In the genomic region with DNA sequence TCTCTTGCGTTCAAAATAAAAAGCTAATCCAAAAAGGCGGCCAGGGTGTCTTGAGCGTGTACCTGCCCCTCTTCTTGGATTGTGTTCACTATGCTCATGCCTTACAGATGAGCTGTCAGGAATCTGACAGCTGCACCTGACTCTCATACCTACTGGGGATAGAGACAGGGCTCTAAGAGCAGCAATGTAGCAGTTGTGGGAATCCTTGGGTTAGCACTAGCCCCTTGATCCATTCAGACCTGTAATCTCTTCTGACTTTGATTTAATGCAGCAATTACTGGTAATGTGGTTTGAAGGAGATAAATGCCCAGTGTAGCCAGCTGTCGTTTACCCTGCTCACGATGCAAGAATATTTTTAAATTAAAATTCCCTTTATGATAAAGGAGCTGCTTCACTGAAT, we compare ENCODE assay signal across 23 cellular contexts.
A peak's percentile ranks its signal among the peaks of the same experiment; 100 is the strongest.
DNase-seq lines count a peak whose midpoint lies in the region; ATAC-seq and TF ChIP-seq lines count a peak whose summit lies in the region.
"Had no signal": no experiment of that assay in that cellular context is flagged by ENCODE, and none has a peak within 500 bp of the region (broad histone marks: within the 10 kb centered on the region; RNA-seq: fewer than 3 reads in every experiment).

No MANE protein-coding gene starts in this region.

- intact Hi-C loops in lower lobe of right lung (cut with DNase I), result no loop called here
- intact Hi-C loops in colonic mucosa (cut with DNase I), result no loop called here

- ATAC-seq in lower lobe of right lung, result no peak
- ATAC-seq: activated T-helper 17 cell treated with anti-CD3 and anti-CD28 coated beads, Interleukin-2, amount 50 U/mL, for 72 hours; gastroesophageal sphincter had no signal

- H3K9ac ChIP-seq in colonic mucosa (ENCODE audit: low read depth in 2 of 2, low read length in 2 of 2), result no peak overlapping the region

- H3K4me3 ChIP-seq in BE2C (ENCODE audit: low read depth, low read length), result no peak overlapping the region
- no peak overlapping the region for H3K4me3 ChIP-seq in lower lobe of right lung
- no peak overlapping the region for H3K4me3 ChIP-seq in colonic mucosa
- H3K4me3 ChIP-seq: gastroesophageal sphincter, Peyer's patch, testis had no signal

- H3K36me3 ChIP-seq in BE2C, result no peaks in the 10 kb centered on the region
- H3K36me3 ChIP-seq in lower lobe of right lung, result no peaks in the 10 kb centered on the region
- no peaks in the 10 kb centered on the region for H3K36me3 ChIP-seq in colonic mucosa
- H3K36me3 ChIP-seq: brain microvascular endothelial cell, gastroesophageal sphincter, neutrophil, Peyer's patch had no signal

- no peak overlapping the region for H3K27ac ChIP-seq in lower lobe of right lung
- no peak overlapping the region for H3K27ac ChIP-seq in colonic mucosa
- H3K27ac ChIP-seq: brain microvascular endothelial cell, gastroesophageal sphincter, neutrophil, Peyer's patch, testis had no signal

- no peak for TF ChIP-seq CTCF in BE2C (IDR thresholded peaks at IDR 0.05; ENCODE audit: low read depth, low read length)
- TF ChIP-seq CTCF in lower lobe of right lung (IDR thresholded peaks at IDR 0.05), result no peak
- no peak for TF ChIP-seq CTCF in colonic mucosa (IDR thresholded peaks at IDR 0.05)

- peaks cover 34% of the 10 kb centered on the region for H3K4me1 ChIP-seq in BE2C
- no peaks in the 10 kb centered on the region for H3K4me1 ChIP-seq in lower lobe of right lung
- no peaks in the 10 kb centered on the region for H3K4me1 ChIP-seq in colonic mucosa
- H3K4me1 ChIP-seq: testis had no signal

- H3K27me3 ChIP-seq in BE2C (no peaks in the 10 kb centered on the region), lower lobe of right lung (ENCODE audit: low read depth) (no peaks in the 10 kb centered on the region), colonic mucosa (no peaks in the 10 kb centered on the region)
- H3K27me3 ChIP-seq: brain microvascular endothelial cell, gastroesophageal sphincter, neutrophil, Peyer's patch, testis had no signal

- H3K9me3 ChIP-seq in BE2C (no peaks in the 10 kb centered on the region), lower lobe of right lung (no peaks in the 10 kb centered on the region), colonic mucosa (no peaks in the 10 kb centered on the region)
- H3K9me3 ChIP-seq: gastroesophageal sphincter, neutrophil, Peyer's patch, testis had no signal

- DNase-seq in BE2C, result peak; percentile 36
- DNase-seq in NCI-H1436 (lab: John Stamatoyannopoulos, UW), result peak; percentile 43
- peak; percentile 19 for DNase-seq in OCI-M1 (lab: John Stamatoyannopoulos, UW)
- peak; percentile 30 for DNase-seq in left kidney (ENCODE audit: low read depth, low spot score)
- no peak for DNase-seq in NCI-H226
- DNase-seq in lower lobe of right lung, result no peak
- no peak for DNase-seq in colonic mucosa
- DNase-seq in glomerular visceral epithelial cell (ENCODE audit: extremely low spot score), result no peak
- DNase-seq: ACHN; activated CD4-positive, alpha-beta T cell treated with anti-CD3 and anti-CD28 coated beads, Interleukin-2, amount 10 ng/mL, durations not matched to agents 24 days and 14 days; activated naive CD8-positive, alpha-beta T cell treated with anti-CD3 and anti-CD28 coated beads, Interleukin-2, amount 10 ng/mL, durations not matched to agents 7 days and 5 days; brain microvascular endothelial cell; DMS53; erythroblast; H7; NCI-H2029 treated with DMSO at 0.1 percent for 48 hours; NCI-H748 treated with DMSO at 0.1 percent for 48 hours; Peyer's patch; stimulated activated CD4-positive, alpha-beta T cell treated with anti-CD3 and anti-CD28 coated beads, Interleukin-15, amount 100 ng/mL, for 24 hours; testis had no signal

Comparison
In these comparisons a context has a peak if more than half of its experiments do, and no peak if none do; other contexts are left out.
1. DNase-seq: peak in BE2C (single experiment), NCI-H1436 (single experiment), OCI-M1 (single experiment) and left kidney (single experiment); none in NCI-H226 (single experiment), lower lobe of right lung (single experiment), colonic mucosa (single experiment) and glomerular visceral epithelial cell (single experiment).